In the genomic region with DNA sequence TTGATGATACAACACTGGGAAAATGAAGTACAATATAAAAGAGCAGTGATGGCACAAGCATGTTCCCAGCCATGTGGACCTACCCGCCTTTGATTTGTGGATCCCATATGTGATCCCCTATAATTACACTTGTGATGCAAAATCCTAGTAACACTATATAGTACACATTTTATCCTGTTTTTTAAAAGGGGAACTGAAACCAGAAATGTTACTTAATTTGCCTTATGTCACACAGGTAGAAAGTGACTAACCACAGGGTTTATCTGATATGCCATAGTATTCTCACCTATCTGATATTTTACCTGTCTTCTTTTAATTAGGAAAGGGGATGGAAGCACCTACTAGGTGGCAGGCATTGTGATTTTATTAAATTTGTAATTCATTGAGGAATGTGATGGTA, we compare ENCODE assay signal across 33 cellular contexts. TPM values are rescaled to one million over a fixed set of nuclear protein-coding genes. Genes with fewer than 3 reads are reported as not detected.
DNase-seq lines count a peak whose midpoint lies in the region; ATAC-seq, FAIRE-seq and TF ChIP-seq lines count a peak whose summit lies in the region.
"Had no signal": no experiment of that assay in that cellular context is flagged by ENCODE, and none has a peak within 500 bp of the region (broad histone marks: within the 10 kb centered on the region; RNA-seq: fewer than 3 reads in every experiment).

No MANE protein-coding gene starts in this region.

- no peak overlapping the region for H3K9ac ChIP-seq in GM12878 (ENCODE audit: control insufficient read depth, insufficient read depth, low read length)
- H3K9ac ChIP-seq: BLaER1 treated with 17β-estradiol and CSF1 and Interleukin-3, amounts not matched to agents 10 nM and 100 nM had no signal

- POLR2A ChIA-PET in GM12878 (lab: Charles Lee), result no interaction called here

- H3K4me3 ChIP-seq in GM12878, result no peak overlapping the region
- no peak overlapping the region for H3K4me3 ChIP-seq in right cardiac atrium (ENCODE audit: low read length)
- H3K4me3 ChIP-seq: BLaER1 treated with 17β-estradiol and CSF1 and Interleukin-3, amounts not matched to agents 10 nM and 100 nM; HAP-1; MG63; PC-9; SK-N-MC had no signal

- H3K27ac ChIP-seq in GM12878 (ENCODE audit: control insufficient read depth, insufficient read depth) (no peak overlapping the region), right cardiac atrium (ENCODE audit: low read length) (no peak overlapping the region)
- H3K27ac ChIP-seq: BLaER1 treated with 17β-estradiol and CSF1 and Interleukin-3, amounts not matched to agents 10 nM and 100 nM; PC-9; SK-N-MC had no signal

- H2AFZ ChIP-seq in GM12878 (ENCODE audit: control insufficient read depth, low read depth, low read length), result no peak overlapping the region
- H2AFZ ChIP-seq: PC-9 had no signal

- in situ Hi-C loops in GM12878 (cut with MboI), result no loop called here

- RAD21 ChIA-PET in GM12878 (lab: Charles Lee; ENCODE audit: unreplicated experiment), result no interaction called here

- BruUV-seq in GM12878 (replicated peaks; lab: Mats Ljungman, UMichigan), result no TSS peak

- no peaks in the 10 kb centered on the region for H3K4me1 ChIP-seq in GM12878 (ENCODE audit: control insufficient read depth, insufficient read depth, low read length)
- H3K4me1 ChIP-seq in right cardiac atrium (ENCODE audit: control insufficient read depth, insufficient read depth, low read length), result no peaks in the 10 kb centered on the region

- SMC1A ChIA-PET in GM12878 (lab: Charles Lee; ENCODE audit: uncharacterized antibody, unreplicated experiment), result interaction anchor here (1.0 kb wide), 1 partner anchor 20 kb away, joined by 3 read pairs; no protein-coding TSS in a partner anchor

- H3K4me2 ChIP-seq in GM12878 (ENCODE audit: control insufficient read depth, insufficient read depth), result no peak overlapping the region
- H3K4me2 ChIP-seq: BLaER1 treated with 17β-estradiol and CSF1 and Interleukin-3, amounts not matched to agents 10 nM and 100 nM; PC-9 had no signal

- H3K27me3 ChIP-seq in GM12878 (replicated peaks in 1 of 2; ENCODE audit: control insufficient read depth in 2 of 2, insufficient read depth in 2 of 2, low read length in 1 of 2) (no peaks in the 10 kb centered on the region), right cardiac atrium (ENCODE audit: control insufficient read depth, insufficient read depth) (no peaks in the 10 kb centered on the region)
- H3K27me3 ChIP-seq: BLaER1 treated with 17β-estradiol and CSF1 and Interleukin-3, amounts not matched to agents 10 nM and 100 nM; MG63 had no signal

- H3K9me3 ChIP-seq in GM12878 (replicated peaks; ENCODE audit: control insufficient read depth, insufficient read depth, low read length), result no peaks in the 10 kb centered on the region
- no peaks in the 10 kb centered on the region for H3K9me3 ChIP-seq in right cardiac atrium (ENCODE audit: control insufficient read depth, low read length)
- H3K9me3 ChIP-seq: BLaER1 treated with 17β-estradiol and CSF1 and Interleukin-3, amounts not matched to agents 10 nM and 100 nM; HAP-1; MG63 had no signal

- DNase-seq in GM12891 (ENCODE audit: insufficient read length, low spot score) (no peak), GM12878 (ENCODE audit: low read depth, low spot score) (no peak), right cardiac atrium (no peak), NCI-H82 (lab: John Stamatoyannopoulos, UW) (no peak)
- DNase-seq: AML-193; CD4-positive, alpha-beta memory T cell; COR-L47; DMS53; GOT3; HFFc6; IMR-90; KG1; MG63; NCI-H1092 treated with DMSO at 0.1 percent for 48 hours; NCI-H1436; NCI-H1930; NCI-H2107; NCI-H524; NCI-H748 treated with DMSO at 0.1 percent for 48 hours; PC-9; Right ventricle myocardium superior had no signal

- FAIRE-seq in GM12891 (lab: Jason Lieb, UNC), result no peak
- no peak for FAIRE-seq in GM12878 (lab: Jason Lieb, UNC)
- FAIRE-seq: A204.1 had no signal

- TF ChIP-seq RAD21 in GM12878 (IDR thresholded peaks at IDR 0.05; ENCODE audit: insufficient read depth, low read depth, low read length), result no peak

- WGBS in GM12878 (ENCODE audit: insufficient coverage, insufficient replicate concordance, low lambda C conversion rate, missing lambda C conversion rate), result 89% methylated on average over 1 of the region's 1 CpG
- 94% methylated on average over 1 of the region's 1 CpG for WGBS in right cardiac atrium

- H3K36me3 ChIP-seq in GM12878 (ENCODE audit: control insufficient read depth in 2 of 2, insufficient read depth in 2 of 2, low read length in 1 of 2), result no peaks in the 10 kb centered on the region
- H3K36me3 ChIP-seq: BLaER1 treated with 17β-estradiol and CSF1 and Interleukin-3, amounts not matched to agents 10 nM and 100 nM; HAP-1; MG63 had no signal

- TF ChIP-seq EP300 in GM12878 (IDR thresholded peaks at IDR 0.05; ENCODE audit: borderline replicate concordance in 1 of 2, control insufficient read depth in 1 of 2, low read depth in 2 of 2, low read length in 2 of 2), result no peak

- no peaks in the 10 kb centered on the region for H4K20me1 ChIP-seq in GM12878 (ENCODE audit: control insufficient read depth, insufficient read depth)
- H4K20me1 ChIP-seq: BLaER1 treated with 17β-estradiol and CSF1 and Interleukin-3, amounts not matched to agents 10 nM and 100 nM had no signal

- no peaks in the 10 kb centered on the region for H3K79me2 ChIP-seq in GM12878 (ENCODE audit: control insufficient read depth, insufficient read depth, low read length)

- intact Hi-C loops in GM12878 (cut with micrococcal nuclease; ENCODE audit: unreplicated experiment) (no loop called here), right cardiac atrium (cut with DNase I) (no loop called here)

- TF ChIP-seq POLR2A in GM12891 (IDR thresholded peaks at IDR 0.05; ENCODE audit: low read depth, low read length), result no peak
- no peak for TF ChIP-seq POLR2A in GM12878 (IDR thresholded peaks at IDR 0.05; ENCODE audit: low read depth, low read length)

- no peak for TF ChIP-seq CTCF in GM12878 (IDR thresholded peaks at IDR 0.05 in 2 of 3, conservative IDR thresholded peaks at IDR 0.05 in 1 of 3; ENCODE audit: control insufficient read depth in 2 of 3, extremely low read depth in 1 of 3, insufficient read depth in 1 of 3, low read depth in 3 of 3, low read length in 3 of 3)

- ATAC-seq in GM18868 (IDR thresholded peaks at IDR 0.05; ENCODE audit: unreplicated experiment), result peak; percentile 72
- peak; percentile 53 for ATAC-seq in HG02981 (IDR thresholded peaks at IDR 0.05; ENCODE audit: unreplicated experiment)
- peak; percentile 64 for ATAC-seq in GM12878
- no peak for ATAC-seq in right cardiac atrium
- no peak for ATAC-seq in HG02610 (IDR thresholded peaks at IDR 0.05; ENCODE audit: unreplicated experiment)

- CTCF ChIA-PET in GM12878 (lab: Yijun Ruan, JAX), result no interaction called here

TF ChIP-seq in GM12891, 5 proteins besides CTCF, POLR2A, EP300 and RAD21:
- TF ChIP-seq PAX5 (IDR thresholded peaks at IDR 0.05; ENCODE audit: insufficient read depth, low read length, severe bottlenecking), result no peak
- peak; percentile 91 for TF ChIP-seq SPI1 (IDR thresholded peaks at IDR 0.05; ENCODE audit: low read depth, low read length)
- no peak for TF ChIP-seq TAF1 (IDR thresholded peaks at IDR 0.05; ENCODE audit: low read depth, low read length)

TF ChIP-seq in GM12878, 131 proteins besides CTCF, POLR2A, EP300 and RAD21:
- TF ChIP-seq SPI1 (IDR thresholded peaks at IDR 0.05; ENCODE audit: borderline replicate concordance, insufficient read depth, low read depth, low read length), result peak; percentile 77
- TF ChIP-seq, protein P1, sequence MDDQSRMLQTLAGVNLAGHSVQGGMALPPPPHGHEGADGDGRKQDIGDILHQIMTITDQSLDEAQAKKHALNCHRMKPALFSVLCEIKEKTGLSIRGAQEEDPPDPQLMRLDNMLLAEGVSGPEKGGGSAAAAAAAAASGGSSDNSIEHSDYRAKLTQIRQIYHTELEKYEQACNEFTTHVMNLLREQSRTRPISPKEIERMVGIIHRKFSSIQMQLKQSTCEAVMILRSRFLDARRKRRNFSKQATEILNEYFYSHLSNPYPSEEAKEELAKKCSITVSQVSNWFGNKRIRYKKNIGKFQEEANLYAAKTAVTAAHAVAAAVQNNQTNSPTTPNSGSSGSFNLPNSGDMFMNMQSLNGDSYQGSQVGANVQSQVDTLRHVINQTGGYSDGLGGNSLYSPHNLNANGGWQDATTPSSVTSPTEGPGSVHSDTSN (IDR thresholded peaks at IDR 0.05; ENCODE audit: insufficient replicate concordance, low read depth, low read length), result no peak
- 0 out of 2 replicates have a peak, but pooled peaks have one; percentile 11 for TF ChIP-seq JUNB (IDR thresholded peaks at IDR 0.05)
- TF ChIP-seq RUNX3 (IDR thresholded peaks at IDR 0.05; ENCODE audit: low read length), result peak; percentile 43; the same call in 1 of the 2 replicates

RNA-seq across cellular contexts. Expression of a gene that starts 35.0 kb away (rescaled TPM):
- polyA plus RNA-seq in GM12891 (2012; ENCODE audit: low read depth, missing spikeins), result not detected
- not detected in 2 replicates for total RNA-seq in GM12878 (2013; cell fraction: nucleolus; rRNA removed)
- total RNA-seq in GM12878 (2014; rRNA removed) (0.06 TPM in 1 of 2 replicates, not detected in the other), GM12878 (2014; rRNA removed; fragmentation: Illumina TruSeq; extraction: Trizol) (not detected in 2 replicates), GM12878 (2021) (not detected in 2 replicates), right cardiac atrium (not detected)
- polyA plus RNA-seq in GM12878 (2011; ENCODE audit: low read depth), result not detected
- polyA plus RNA-seq in GM12878 (2011; rRNA removed) (not detected in 2 replicates), GM12878 (2014; fragmentation: Illumina TruSeq; extraction: Trizol) (0.01 TPM in 1 of 2 replicates, not detected in the other), GM12878 (2014; fragmentation: Nextera tagmentation; extraction: Ambion mirVana) (not detected), GM12878 (2014; rRNA removed) (not detected in 2 replicates), GM12878 (2016; fragmentation: Nextera tagmentation; extraction: Ambion mirVana) (not detected), right cardiac atrium (not detected)
- polyA plus RNA-seq in GM12878 (2011; cell fraction: cytosol; rRNA removed), result not detected in 2 replicates
- not detected in 2 replicates for polyA plus RNA-seq in GM12878 (2011; cell fraction: nucleus; rRNA removed)
- polyA plus RNA-seq in GM12878 (2012), result not detected in 2 replicates
- not detected in 2 replicates for polyA minus RNA-seq in GM12878 (2011; rRNA and poly(A)+ RNA removed)
- polyA minus RNA-seq in GM12878 (2011; cell fraction: cytosol; rRNA and poly(A)+ RNA removed), result not detected in 2 replicates
- polyA minus RNA-seq in GM12878 (2011; cell fraction: nucleus; rRNA and poly(A)+ RNA removed), result not detected in 2 replicates
- total RNA-seq: CD4-positive, alpha-beta memory T cell; Daoy; G401; HFFc6; IMR-90; Right ventricle myocardium superior; RPMI7951; T-helper 1 cell treated with Interleukin-12 subunit alpha and Interleukin-12 subunit beta and Interleukin-4 antibody, amounts not matched to agents 30 ng/mL and 1 ng/mL, for 36 hours had no signal
- polyA plus RNA-seq: AG04450; CD4-positive, alpha-beta memory T cell; IMR-90 had no signal

Comparison
In these comparisons a context has a peak if more than half of its experiments do, and no peak if none do; other contexts are left out.
1. ATAC-seq: peak in GM18868 (single experiment), HG02981 (single experiment) and GM12878 (single experiment); none in right cardiac atrium (0 of 2) and HG02610 (single experiment).